17 cellular contexts compared by ENCODE assay signal in the genomic region with DNA sequence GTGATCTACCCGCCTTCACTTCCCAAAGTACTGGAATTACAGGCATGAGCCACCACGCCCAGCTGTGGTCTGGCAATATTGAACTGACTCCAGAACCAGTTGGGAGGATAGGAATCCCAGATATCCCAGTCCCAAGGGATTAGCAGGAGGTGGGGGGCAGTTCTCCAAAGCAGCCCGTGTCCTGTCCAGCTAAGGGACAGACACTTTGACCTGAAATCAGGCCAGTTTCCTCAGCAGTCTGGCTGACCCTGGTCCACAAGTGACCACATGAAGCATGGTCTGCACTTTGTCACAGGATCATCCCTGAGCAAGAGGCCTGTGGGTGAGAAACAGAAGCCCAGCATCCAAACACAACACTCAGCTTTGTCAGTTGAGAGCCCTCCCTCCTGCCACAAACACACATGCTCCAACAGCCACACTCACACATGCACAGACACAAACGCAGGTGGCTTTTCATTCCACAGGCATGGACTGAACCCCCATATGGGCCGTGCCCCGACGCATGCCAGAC. TPM values are rescaled to one million over a fixed set of nuclear protein-coding genes. Genes with fewer than 3 reads are reported as not detected.
DNase-seq lines count a peak whose midpoint lies in the region; ATAC-seq and TF ChIP-seq lines count a peak whose summit lies in the region.
"Had no signal": no experiment of that assay in that cellular context is flagged by ENCODE, and none has a peak within 500 bp of the region (broad histone marks: within the 10 kb centered on the region; RNA-seq: fewer than 3 reads in every experiment).

No MANE protein-coding gene starts in this region.

- no peak overlapping the region for H2BK15ac ChIP-seq in H9 (ENCODE audit: low read depth, low read length)

- H2BK5ac ChIP-seq in H9 (ENCODE audit: insufficient read length, low read length): no peak overlapping the region

- no peak overlapping the region for H2AK5ac ChIP-seq in H9 (ENCODE audit: insufficient read length, low read length)

- H2BK120ac ChIP-seq in H9 (ENCODE audit: low read depth, low read length, poor library complexity, severe bottlenecking): no peak overlapping the region

- H3K79me1 ChIP-seq in H9 (ENCODE audit: insufficient read depth, low read depth, low read length, poor library complexity, severe bottlenecking): peaks cover 5% of the 10 kb centered on the region

- no peak overlapping the region for H2BK20ac ChIP-seq in H9 (ENCODE audit: low read depth, low read length, poor library complexity, severe bottlenecking)

- H3K14ac ChIP-seq in H9 (ENCODE audit: insufficient read depth, low read length): no peak overlapping the region

- H3K4me1 Mint-ChIP-seq in activated CD8-positive, alpha-beta T cell treated with anti-CD3 and anti-CD28 coated beads, Interleukin-2, amount 10 ng/mL, durations not matched to agents 7 days and 5 days (ENCODE audit: low read depth): peaks cover 21% of the 10 kb centered on the region
- H3K4me1 Mint-ChIP-seq in activated CD8-positive, alpha-beta T cell treated with anti-CD3 and anti-CD28 coated beads for 36 hours (ENCODE audit: low read depth): peaks cover 16% of the 10 kb centered on the region
- H3K4me1 Mint-ChIP-seq in stimulated activated effector memory CD8-positive, alpha-beta T cell treated with anti-CD3 and anti-CD28 coated beads, Interleukin-12 subunit alpha, Interleukin-12 subunit beta, amount 100 ng/mL, for 72 hours: peaks cover 11% of the 10 kb centered on the region
- H3K4me1 Mint-ChIP-seq in H9: peaks cover 13 to 24% of the 10 kb centered on the region in 2 experiments

- H4K8ac ChIP-seq in H9 (replicated peaks; ENCODE audit: insufficient read length, low read depth, low read length): no peak overlapping the region

- no peak for TF ChIP-seq CTCF in activated CD8-positive, alpha-beta T cell treated with anti-CD3 and anti-CD28 coated beads for 36 hours (IDR thresholded peaks at IDR 0.05)
- TF ChIP-seq CTCF in OCI-LY1 (IDR thresholded peaks at IDR 0.05; ENCODE audit: low read length) (no peak), fibroblast of the aortic adventitia (IDR thresholded peaks at IDR 0.05; ENCODE audit: insufficient read depth, low read length) (no peak), H9 (conservative IDR thresholded peaks at IDR 0.05) (no peak)

- H3K4me2 ChIP-seq in OCI-LY1 (ENCODE audit: low read length) (no peak overlapping the region), H9 (ENCODE audit: insufficient read depth, insufficient read length, low read length) (no peak overlapping the region)

- H3K27me3 ChIP-seq in OCI-LY1 (ENCODE audit: insufficient read depth, low read length) (no peaks in the 10 kb centered on the region), H9 (ENCODE audit: insufficient read depth, low read length) (no peaks in the 10 kb centered on the region)
- H3K27me3 ChIP-seq: transverse colon had no signal

- no peak for DNase-seq in activated CD8-positive, alpha-beta T cell treated with anti-CD3 and anti-CD28 coated beads, Interleukin-2, amount 10 ng/mL, durations not matched to agents 7 days and 5 days
- DNase-seq in activated CD8-positive, alpha-beta T cell treated with anti-CD3 and anti-CD28 coated beads for 36 hours: no peak
- DNase-seq in fibroblast of the aortic adventitia (ENCODE audit: low read depth): peak; percentile 69
- no peak for DNase-seq in stimulated activated effector memory CD8-positive, alpha-beta T cell treated with anti-CD3 and anti-CD28 coated beads, Interleukin-12 subunit alpha, Interleukin-12 subunit beta, amount 100 ng/mL, for 72 hours (ENCODE audit: low spot score in 2 of 2)
- no peak for DNase-seq in H9
- DNase-seq: effector CD8-positive, alpha-beta T cell; left colon; NCI-H2081; NK-92 treated with Interleukin-12 subunit alpha and Interleukin-12 subunit beta, amount 100 ng/mL, for 24 hours; nucleus accumbens; transverse colon had no signal

- no peak for ATAC-seq in activated CD8-positive, alpha-beta T cell treated with anti-CD3 and anti-CD28 coated beads, Interleukin-2, amount 10 ng/mL, durations not matched to agents 7 days and 5 days
- ATAC-seq in activated CD8-positive, alpha-beta T cell treated with anti-CD3 and anti-CD28 coated beads for 36 hours: no peak
- no peak for ATAC-seq in stimulated activated effector memory CD8-positive, alpha-beta T cell treated with anti-CD3 and anti-CD28 coated beads, Interleukin-12 subunit alpha, Interleukin-12 subunit beta, amount 100 ng/mL, for 72 hours
- ATAC-seq in HG03175 (IDR thresholded peaks at IDR 0.05; ENCODE audit: unreplicated experiment): no peak
- ATAC-seq in HG03135 (IDR thresholded peaks at IDR 0.05; ENCODE audit: unreplicated experiment): no peak
- ATAC-seq: left colon had no signal

- H3K23ac ChIP-seq in H9 (ENCODE audit: insufficient read length, low read depth, low read length): no peak overlapping the region

- peaks cover 16% of the 10 kb centered on the region for H3K36me3 Mint-ChIP-seq in activated CD8-positive, alpha-beta T cell treated with anti-CD3 and anti-CD28 coated beads, Interleukin-2, amount 10 ng/mL, durations not matched to agents 7 days and 5 days (ENCODE audit: low read depth)
- peaks cover 16% of the 10 kb centered on the region for H3K36me3 Mint-ChIP-seq in activated CD8-positive, alpha-beta T cell treated with anti-CD3 and anti-CD28 coated beads for 36 hours (ENCODE audit: low read depth)
- H3K36me3 Mint-ChIP-seq in stimulated activated effector memory CD8-positive, alpha-beta T cell treated with anti-CD3 and anti-CD28 coated beads, Interleukin-12 subunit alpha, Interleukin-12 subunit beta, amount 100 ng/mL, for 72 hours: peaks cover 30% of the 10 kb centered on the region
- H3K36me3 Mint-ChIP-seq in H9 (ENCODE audit: insufficient read depth in 1 of 3, low read depth in 3 of 3): peaks cover 10 to 12% (median 11%) of the 10 kb centered on the region in 3 experiments; a peak in 6 of 7 replicates
- H3K36me3 Mint-ChIP-seq: IgD-negative memory B cell had no signal

- peaks cover 5% of the 10 kb centered on the region for H3K27me3 Mint-ChIP-seq in activated CD8-positive, alpha-beta T cell treated with anti-CD3 and anti-CD28 coated beads, Interleukin-2, amount 10 ng/mL, durations not matched to agents 7 days and 5 days (ENCODE audit: low read depth)
- H3K27me3 Mint-ChIP-seq in activated CD8-positive, alpha-beta T cell treated with anti-CD3 and anti-CD28 coated beads for 36 hours: peaks cover 1% of the 10 kb centered on the region
- H3K27me3 Mint-ChIP-seq in H9 (ENCODE audit: low read depth): no peaks in the 10 kb centered on the region; the same call in 1 of the 2 replicates
- H3K27me3 Mint-ChIP-seq: IgD-negative memory B cell had no signal

- H3K4me3 ChIP-seq in OCI-LY1 (ENCODE audit: low read depth, low read length, poor library complexity, severe bottlenecking) (no peak overlapping the region), fibroblast of the aortic adventitia (ENCODE audit: low read depth, low read length) (no peak overlapping the region)
- H3K4me3 ChIP-seq: transverse colon had no signal

- no CpG with 5 or more reads among the region's 7 CpGs for WGBS in H9 (ENCODE audit: extremely low coverage, insufficient read length, low lambda C conversion rate)

- H3T11ph ChIP-seq in H9 (ENCODE audit: low read length): no peak overlapping the region

- H3K56ac ChIP-seq in H9 (ENCODE audit: insufficient read length, low read depth, low read length): no peak overlapping the region

- no peak overlapping the region for H4K91ac ChIP-seq in H9 (ENCODE audit: insufficient read length, low read depth, low read length)

- H3K9me2 ChIP-seq in OCI-LY1 (ENCODE audit: low read depth, low read length): no peaks in the 10 kb centered on the region

- no peak overlapping the region for H2BK12ac ChIP-seq in H9 (ENCODE audit: insufficient read length, low read depth, low read length)

- peak overlapping the region; percentile 10 for H3K4me3 Mint-ChIP-seq in activated CD8-positive, alpha-beta T cell treated with anti-CD3 and anti-CD28 coated beads, Interleukin-2, amount 10 ng/mL, durations not matched to agents 7 days and 5 days
- H3K4me3 Mint-ChIP-seq in activated CD8-positive, alpha-beta T cell treated with anti-CD3 and anti-CD28 coated beads for 36 hours: no peak overlapping the region
- H3K4me3 Mint-ChIP-seq in stimulated activated effector memory CD8-positive, alpha-beta T cell treated with anti-CD3 and anti-CD28 coated beads, Interleukin-12 subunit alpha, Interleukin-12 subunit beta, amount 100 ng/mL, for 72 hours: no peak overlapping the region
- H3K4me3 Mint-ChIP-seq in H9: no peak overlapping the region

- no peaks in the 10 kb centered on the region for H3K9me3 ChIP-seq in OCI-LY1 (ENCODE audit: low read length)
- H3K9me3 ChIP-seq in H9 (ENCODE audit: control insufficient read depth, low read depth, low read length): no peaks in the 10 kb centered on the region
- H3K9me3 ChIP-seq: transverse colon had no signal

- H3K4me1 ChIP-seq in OCI-LY1 (ENCODE audit: insufficient read depth, low read length, severe bottlenecking) (peaks cover 35% of the 10 kb centered on the region), H9 (ENCODE audit: insufficient read depth, low read length) (peaks cover 3% of the 10 kb centered on the region; the same call in 1 of the 2 replicates)

- H3K79me2 ChIP-seq in OCI-LY1 (ENCODE audit: insufficient read depth, low read length) (peaks cover 21% of the 10 kb centered on the region), H9 (ENCODE audit: insufficient read depth, low read length) (peaks cover 9% of the 10 kb centered on the region; the same call in 1 of the 2 replicates)

- peak overlapping the region; percentile 4 for H3K27ac ChIP-seq in OCI-LY1 (ENCODE audit: low read depth, low read length, poor library complexity, severe bottlenecking)
- no peak overlapping the region for H3K27ac ChIP-seq in H9 (ENCODE audit: insufficient read length, low read depth, low read length)

- no peaks in the 10 kb centered on the region for H3F3A ChIP-seq in OCI-LY1 (ENCODE audit: insufficient read depth, low read length)

- peaks cover 10% of the 10 kb centered on the region for H3K23me2 ChIP-seq in H9 (ENCODE audit: insufficient read length, low read depth, low read length, poor library complexity, severe bottlenecking)

- peak overlapping the region; percentile 64 for H3K27ac Mint-ChIP-seq in activated CD8-positive, alpha-beta T cell treated with anti-CD3 and anti-CD28 coated beads, Interleukin-2, amount 10 ng/mL, durations not matched to agents 7 days and 5 days
- H3K27ac Mint-ChIP-seq in activated CD8-positive, alpha-beta T cell treated with anti-CD3 and anti-CD28 coated beads for 36 hours: no peak overlapping the region
- H3K27ac Mint-ChIP-seq in stimulated activated effector memory CD8-positive, alpha-beta T cell treated with anti-CD3 and anti-CD28 coated beads, Interleukin-12 subunit alpha, Interleukin-12 subunit beta, amount 100 ng/mL, for 72 hours: peak overlapping the region; percentile 35
- H3K27ac Mint-ChIP-seq in H9: no peak overlapping the region; a peak in 1 of 7 replicates

- no peak overlapping the region for H4K5ac ChIP-seq in H9 (ENCODE audit: insufficient read length, low read depth, low read length)

- H3K9me3 Mint-ChIP-seq in activated CD8-positive, alpha-beta T cell treated with anti-CD3 and anti-CD28 coated beads, Interleukin-2, amount 10 ng/mL, durations not matched to agents 7 days and 5 days (ENCODE audit: insufficient read depth): no peaks in the 10 kb centered on the region
- H3K9me3 Mint-ChIP-seq in activated CD8-positive, alpha-beta T cell treated with anti-CD3 and anti-CD28 coated beads for 36 hours: no peaks in the 10 kb centered on the region
- H3K9me3 Mint-ChIP-seq in stimulated activated effector memory CD8-positive, alpha-beta T cell treated with anti-CD3 and anti-CD28 coated beads, Interleukin-12 subunit alpha, Interleukin-12 subunit beta, amount 100 ng/mL, for 72 hours: no peaks in the 10 kb centered on the region
- no peaks in the 10 kb centered on the region for H3K9me3 Mint-ChIP-seq in H9
- H3K9me3 Mint-ChIP-seq: IgD-negative memory B cell had no signal

- H3K4ac ChIP-seq in H9 (ENCODE audit: low read depth, low read length): no peak overlapping the region

- CTCF ChIA-PET in activated CD8-positive, alpha-beta T cell treated with anti-CD3 and anti-CD28 coated beads, Interleukin-2, amount 10 ng/mL, durations not matched to agents 7 days and 5 days (lab: Charles Lee): interaction anchor here (7.2 kb wide), 1 partner anchor 55 kb away, joined by 81 read pairs; no protein-coding TSS in a partner anchor
- CTCF ChIA-PET in activated CD8-positive, alpha-beta T cell treated with anti-CD3 and anti-CD28 coated beads for 36 hours (lab: Charles Lee): interaction anchor here (1.3 to 6.3 kb wide), 5 partner anchors 10 to 99 kb away, joined by 3 to 80 read pairs (median 4); a partner anchor contains a TSS

- H4K20me1 ChIP-seq in OCI-LY1 (ENCODE audit: insufficient read depth, low read length) (no peaks in the 10 kb centered on the region), H9 (ENCODE audit: control insufficient read depth, insufficient read depth, insufficient read length) (no peaks in the 10 kb centered on the region)

- intact Hi-C loops in activated CD8-positive, alpha-beta T cell treated with anti-CD3 and anti-CD28 coated beads for 36 hours (cut with micrococcal nuclease): loop anchor here (5.0 kb wide), 1 partner anchor 44 kb away; a partner anchor contains a TSS

- no peak overlapping the region for H3K9ac ChIP-seq in OCI-LY1 (ENCODE audit: low read length)
- H3K9ac ChIP-seq in H9 (ENCODE audit: extremely low read depth, insufficient read length, low read length): no peak overlapping the region

- peaks cover 19% of the 10 kb centered on the region for H3K36me3 ChIP-seq in OCI-LY1 (ENCODE audit: insufficient read depth, low read length)
- H3K36me3 ChIP-seq: transverse colon had no signal

- H3K18ac ChIP-seq in H9 (ENCODE audit: insufficient read length, low read depth, low read length): no peak overlapping the region

- no peak overlapping the region for H2AFZ ChIP-seq in OCI-LY1 (ENCODE audit: low read length)
- no peak overlapping the region for H2AFZ ChIP-seq in H9 (ENCODE audit: low read length)

- POLR2A ChIA-PET in activated CD8-positive, alpha-beta T cell treated with anti-CD3 and anti-CD28 coated beads, Interleukin-2, amount 10 ng/mL, durations not matched to agents 7 days and 5 days (lab: Charles Lee): interaction anchor here (1.7 kb wide), 1 partner anchor 44 kb away, joined by 5 read pairs; a partner anchor contains a TSS
- POLR2A ChIA-PET in activated CD8-positive, alpha-beta T cell treated with anti-CD3 and anti-CD28 coated beads for 36 hours (lab: Charles Lee): no interaction called here

RNA-seq across cellular contexts. Expression of a gene that starts 2.7 kb away (rescaled TPM):
- 100 to 1,000 TPM; 270 to 271 TPM for total RNA-seq in activated CD8-positive, alpha-beta T cell treated with anti-CD3 and anti-CD28 coated beads, Interleukin-2, amount 10 ng/mL, durations not matched to agents 7 days and 5 days
- total RNA-seq in activated CD8-positive, alpha-beta T cell treated with anti-CD3 and anti-CD28 coated beads for 36 hours: 100 to 1,000 TPM; 293 to 316 TPM
- 153 and 600 TPM in 2 replicates for total RNA-seq in fibroblast of the aortic adventitia (ENCODE audit: low replicate concordance)
- total RNA-seq in H9 (2021): 271 and 273 TPM in 2 replicates

RNA-seq across cellular contexts. Expression of a gene that starts 4.7 kb away (rescaled TPM):
- not detected for total RNA-seq in activated CD8-positive, alpha-beta T cell treated with anti-CD3 and anti-CD28 coated beads, Interleukin-2, amount 10 ng/mL, durations not matched to agents 7 days and 5 days
- not detected for total RNA-seq in activated CD8-positive, alpha-beta T cell treated with anti-CD3 and anti-CD28 coated beads for 36 hours
- not detected in 2 replicates for total RNA-seq in fibroblast of the aortic adventitia (ENCODE audit: low replicate concordance)
- 0.13 TPM in 1 of 2 replicates, not detected in the other for total RNA-seq in H9 (2021)
- total RNA-seq: Daoy; T-helper 1 cell treated with Interleukin-12 subunit alpha and Interleukin-12 subunit beta and Interleukin-4 antibody, amounts not matched to agents 30 ng/mL and 1 ng/mL, for 36 hours had no signal

RNA-seq across cellular contexts. Expression of a gene that starts 14.8 kb away (rescaled TPM):
- 10 to 100 TPM; 33.7 to 35.1 TPM for total RNA-seq in activated CD8-positive, alpha-beta T cell treated with anti-CD3 and anti-CD28 coated beads, Interleukin-2, amount 10 ng/mL, durations not matched to agents 7 days and 5 days
- 10 to 100 TPM; 21.2 to 21.6 TPM for total RNA-seq in activated CD8-positive, alpha-beta T cell treated with anti-CD3 and anti-CD28 coated beads for 36 hours
- total RNA-seq in fibroblast of the aortic adventitia (ENCODE audit: low replicate concordance) (6.7 and 23.0 TPM in 2 replicates), H9 (2021) (66.9 and 70.8 TPM in 2 replicates)

RNA-seq across cellular contexts. Expression of a gene that starts 28.7 kb away (rescaled TPM):
- total RNA-seq in activated CD8-positive, alpha-beta T cell treated with anti-CD3 and anti-CD28 coated beads, Interleukin-2, amount 10 ng/mL, durations not matched to agents 7 days and 5 days: 1 to 10 TPM; 4.9 to 5.1 TPM
- total RNA-seq in activated CD8-positive, alpha-beta T cell treated with anti-CD3 and anti-CD28 coated beads for 36 hours: 1 to 10 TPM; 1.5 TPM
- 0.08 and 1.4 TPM in 2 replicates for total RNA-seq in fibroblast of the aortic adventitia (ENCODE audit: low replicate concordance)
- 4.7 and 5.4 TPM in 2 replicates for total RNA-seq in H9 (2021)

RNA-seq across cellular contexts. Expression of a gene that starts 32.6 kb away (rescaled TPM):
- 100 to 1,000 TPM; 101 to 104 TPM for total RNA-seq in activated CD8-positive, alpha-beta T cell treated with anti-CD3 and anti-CD28 coated beads, Interleukin-2, amount 10 ng/mL, durations not matched to agents 7 days and 5 days
- 10 to 100 TPM; 80.6 to 85.4 TPM for total RNA-seq in activated CD8-positive, alpha-beta T cell treated with anti-CD3 and anti-CD28 coated beads for 36 hours
- total RNA-seq in fibroblast of the aortic adventitia (ENCODE audit: low replicate concordance) (29.7 and 53.7 TPM in 2 replicates), H9 (2021) (77.5 and 81.5 TPM in 2 replicates)

Comparison
In these comparisons a context has a peak if more than half of its experiments do, and no peak if none do; other contexts are left out.
1. H3K27ac Mint-ChIP-seq: peak in activated CD8-positive, alpha-beta T cell treated with anti-CD3 and anti-CD28 coated beads, Interleukin-2, amount 10 ng/mL, durations not matched to agents 7 days and 5 days (single experiment) and stimulated activated effector memory CD8-positive, alpha-beta T cell treated with anti-CD3 and anti-CD28 coated beads, Interleukin-12 subunit alpha, Interleukin-12 subunit beta, amount 100 ng/mL, for 72 hours (single experiment); none in activated CD8-positive, alpha-beta T cell treated with anti-CD3 and anti-CD28 coated beads for 36 hours (single experiment) and H9 (0 of 3).